1 cellular context compared by ENCODE assay signal in the genomic region with DNA sequence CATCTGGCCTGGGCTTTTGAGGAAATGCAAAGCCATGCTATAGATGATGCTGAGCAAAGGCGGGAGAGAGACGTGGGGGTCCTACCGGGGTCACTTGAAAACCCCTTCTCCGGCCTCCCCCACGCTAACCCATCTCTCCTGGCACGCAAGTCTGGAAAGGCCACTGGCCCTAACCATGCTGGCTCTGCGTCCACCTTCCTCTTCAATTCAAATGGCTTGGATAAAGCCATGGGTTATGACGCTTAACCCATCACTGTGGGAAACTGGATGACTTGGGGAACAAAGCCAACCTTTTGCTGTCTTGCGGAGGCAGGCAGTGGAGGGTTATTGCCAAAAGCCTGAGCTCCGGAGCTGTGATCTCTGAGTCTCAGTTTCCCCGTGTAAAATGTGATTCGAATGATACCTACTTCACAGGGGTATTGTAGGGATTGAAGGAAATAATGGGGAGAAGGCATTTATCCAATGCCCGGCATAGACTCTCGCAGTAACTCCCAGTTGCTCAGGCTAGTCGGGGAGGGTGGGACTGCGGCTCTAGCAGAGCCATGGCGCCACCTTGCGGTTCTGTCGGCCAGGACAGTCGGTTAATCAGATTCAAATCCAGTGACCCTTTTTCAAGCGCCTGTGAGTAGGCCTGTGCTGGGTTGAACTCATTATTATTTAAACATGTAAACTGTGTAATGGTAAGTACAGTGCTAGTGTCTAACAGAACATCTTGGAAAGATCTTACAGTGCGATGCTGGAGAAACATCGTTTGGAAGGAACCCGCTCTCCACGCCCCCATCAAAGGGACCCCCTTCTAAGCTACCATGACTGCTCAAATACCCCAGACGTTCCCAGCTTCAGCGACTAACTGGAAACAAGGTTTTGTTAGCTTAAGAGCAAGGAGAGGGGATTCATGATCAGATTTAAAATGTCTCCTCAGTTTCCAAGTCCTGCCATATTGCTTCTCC.
TF ChIP-seq lines count a peak whose summit lies in the region.

No MANE protein-coding gene starts in this region.

TF ChIP-seq in HEK293, 187 proteins besides CTCF, POLR2A, EP300 and RAD21 (continued from another document):
- TF ChIP-seq ZNF335 (tag by site-specific recombination; conservative IDR thresholded peaks at IDR 0.05) (0 out of 2 replicates have a peak, but pooled peaks have one; percentile 31), KLF9 (tag by site-specific recombination; IDR thresholded peaks at IDR 0.05; ENCODE audit: low read depth) (peak; percentile 24; the same call in 1 of the 2 replicates)
